ENCODE assay signal across 23 cellular contexts in genomic region chr5:125140220-125140619, GRCh38.
"Had no signal": no experiment of that assay in that cellular context is flagged by ENCODE, and none has a peak within 500 bp of the region (broad histone marks: within the 10 kb centered on the region; RNA-seq: fewer than 3 reads in every experiment).

No MANE protein-coding gene starts in this region.

- H3K27me3 ChIP-seq: brain microvascular endothelial cell, cardiac muscle cell, SJCRH30 had no signal

- ATAC-seq: activated CD4-positive, alpha-beta T cell treated with anti-CD3 and anti-CD28 coated beads for 36 hours; activated CD8-positive, alpha-beta T cell treated with anti-CD3 and anti-CD28 coated beads, Interleukin-2, amount 10 ng/mL, durations not matched to agents 7 days and 5 days; Panc1 had no signal

- H3K27ac ChIP-seq: brain microvascular endothelial cell, cardiac muscle cell, SJCRH30, WERI-Rb-1 had no signal

- H3K36me3 ChIP-seq: brain microvascular endothelial cell, cardiac muscle cell, SJCRH30, WERI-Rb-1 had no signal

- DNase-seq: activated CD4-positive, alpha-beta T cell treated with anti-CD3 and anti-CD28 coated beads for 36 hours; activated CD4-positive, alpha-beta T cell treated with anti-CD3 and anti-CD28 coated beads, Interleukin-2, amount 50 U/mL, for 4 hours; activated CD8-positive, alpha-beta memory T cell treated with anti-CD3 and anti-CD28 coated beads, Interleukin-2, amount 50 U/mL, for 48 hours; activated CD8-positive, alpha-beta T cell treated with anti-CD3 and anti-CD28 coated beads, Interleukin-2, amount 10 ng/mL, durations not matched to agents 7 days and 5 days; activated T-cell treated with anti-CD3 and anti-CD28 coated beads, Interleukin-2, amount 50 U/mL, for 1 hour; Kasumi-1; KBM-7; NCI-H1105 treated with DMSO at 0.1 percent for 48 hours; NCI-H187 treated with DMSO at 0.1 percent for 48 hours; NCI-H2081 treated with DMSO at 0.1 percent for 48 hours; NCI-H2227 treated with DMSO at 0.1 percent for 48 hours; NCI-H526; NCI-H774; NK-92 treated with Interleukin-12 subunit alpha and Interleukin-12 subunit beta, amount 100 ng/mL, for 24 hours; OCI-M1; Right ventricle myocardium superior; RPMI8226; SJCRH30; SW 1271; WERI-Rb-1 had no signal

- H3K9me3 ChIP-seq: SJCRH30 had no signal

- H3K4me3 ChIP-seq: cardiac muscle cell, SJCRH30 had no signal
